ENCODE assay signal across 9 cellular contexts in genomic region chr5:141598389-141599360, GRCh38. TPM values are rescaled to one million over a fixed set of nuclear protein-coding genes. Genes with fewer than 3 reads are reported as not detected.
A peak's percentile ranks its signal among the peaks of the same experiment; 100 is the strongest.
DNase-seq lines count a peak whose midpoint lies in the region; ATAC-seq, FAIRE-seq and TF ChIP-seq lines count a peak whose summit lies in the region.
"Had no signal": no experiment of that assay in that cellular context is flagged by ENCODE, and none has a peak within 500 bp of the region (broad histone marks: within the 10 kb centered on the region; RNA-seq: fewer than 3 reads in every experiment).

No MANE protein-coding gene starts in this region.

- intact Hi-C loops in natural killer cell (cut with micrococcal nuclease), result no loop called here

- H3K4me1 Mint-ChIP-seq in chondrocyte (ENCODE audit: low read depth) (peaks cover 11% of the 10 kb centered on the region), natural killer cell (peaks cover 70 to 75% of the 10 kb centered on the region in 2 donors), type B pancreatic cell (ENCODE audit: unreplicated experiment) (no peaks in the 10 kb centered on the region)

- H3K4me3 Mint-ChIP-seq in chondrocyte (ENCODE audit: unreplicated experiment), result no peak overlapping the region
- H3K4me3 Mint-ChIP-seq in natural killer cell, result peak overlapping the region; percentile 62
- no peak overlapping the region for H3K4me3 Mint-ChIP-seq in type B pancreatic cell

- H3K27me3 Mint-ChIP-seq in chondrocyte (ENCODE audit: low read depth) (no peaks in the 10 kb centered on the region), natural killer cell (ENCODE audit: low read depth in 2 of 2) (no peaks in the 10 kb centered on the region), type B pancreatic cell (no peaks in the 10 kb centered on the region)

- H3K27ac Mint-ChIP-seq in chondrocyte (ENCODE audit: unreplicated experiment) (peak overlapping the region; percentile 54), natural killer cell (peak overlapping the region; percentile 95 to 96), type B pancreatic cell (no peak overlapping the region)

- H3K9me3 Mint-ChIP-seq in chondrocyte (ENCODE audit: low read depth) (no peaks in the 10 kb centered on the region), natural killer cell (no peaks in the 10 kb centered on the region), type B pancreatic cell (no peaks in the 10 kb centered on the region)

- TF ChIP-seq CTCF in chondrocyte (IDR thresholded peaks at IDR 0.05), result no peak
- TF ChIP-seq CTCF in natural killer cell (IDR thresholded peaks at IDR 0.05), result no peak
- TF ChIP-seq CTCF in type B pancreatic cell (conservative IDR thresholded peaks at IDR 0.05), result no peak

- TF ChIP-seq POLR2A in GM12891 (IDR thresholded peaks at IDR 0.05; ENCODE audit: low read depth, low read length), result no peak

- peak; percentile 65 for FAIRE-seq in GM12891 (lab: Jason Lieb, UNC)

- no peaks in the 10 kb centered on the region for H3K36me3 Mint-ChIP-seq in chondrocyte (ENCODE audit: low read depth)
- no peaks in the 10 kb centered on the region for H3K36me3 Mint-ChIP-seq in natural killer cell
- peaks cover 7% of the 10 kb centered on the region for H3K36me3 Mint-ChIP-seq in type B pancreatic cell

- ATAC-seq in HG03432 (IDR thresholded peaks at IDR 0.05; ENCODE audit: unreplicated experiment) (peak; percentile 43), natural killer cell (peak; percentile 59 to 66 (median 62)), HG03280 (IDR thresholded peaks at IDR 0.05; ENCODE audit: unreplicated experiment) (no peak), GM19463 (IDR thresholded peaks at IDR 0.05; ENCODE audit: unreplicated experiment) (no peak)

- DNase-seq in GM12891 (ENCODE audit: insufficient read length, low spot score), result no peak
- DNase-seq in chondrocyte (ENCODE audit: low spot score), result no peak
- no peak for DNase-seq in natural killer cell
- DNase-seq in COLO829 (ENCODE audit: low spot score), result no peak
- DNase-seq in type B pancreatic cell (ENCODE audit: extremely low spot score, unreplicated experiment), result no peak
- DNase-seq: SIG-M5 had no signal

TF ChIP-seq in GM12891, 5 proteins besides CTCF, POLR2A, EP300 and RAD21:
- TF ChIP-seq SPI1 (IDR thresholded peaks at IDR 0.05; ENCODE audit: low read depth, low read length), result no peak
- no peak for TF ChIP-seq POU2F2 (IDR thresholded peaks at IDR 0.05; ENCODE audit: low read depth, low read length)
- no peak for TF ChIP-seq POLR2AphosphoS5 (IDR thresholded peaks at IDR 0.05; ENCODE audit: low read depth, low read length)
- no peak for TF ChIP-seq TAF1 (IDR thresholded peaks at IDR 0.05; ENCODE audit: low read depth, low read length)
- no peak for TF ChIP-seq PAX5 (IDR thresholded peaks at IDR 0.05; ENCODE audit: insufficient read depth, low read length, severe bottlenecking)

RNA-seq across cellular contexts. Expression of gene DIAPH1, which starts 20.1 kb away (rescaled TPM):
- polyA plus RNA-seq in GM12891 (2012; ENCODE audit: low read depth, missing spikeins), result 71.9 TPM
- total RNA-seq in chondrocyte (44.1 to 56.2 TPM (median 44.9 TPM) in 3 replicates), natural killer cell (100 to 1,000 TPM; 410 to 456 (median 419) TPM), type B pancreatic cell (ENCODE audit: low replicate concordance) (79.6 and 103 TPM in 2 replicates)

RNA-seq across cellular contexts. Expression of gene HDAC3, which starts 38.0 kb away (rescaled TPM):
- polyA plus RNA-seq in GM12891 (2012; ENCODE audit: low read depth, missing spikeins), result 69.9 TPM
- 46.5 to 55.4 TPM (median 47.8 TPM) in 3 replicates for total RNA-seq in chondrocyte
- total RNA-seq in natural killer cell, result 10 to 100 TPM; 66.0 to 85.7 (median 74.7) TPM
- total RNA-seq in type B pancreatic cell (ENCODE audit: low replicate concordance), result 65.8 and 87.8 TPM in 2 replicates

RNA-seq across cellular contexts. Expression of gene RELL2, which starts 38.1 kb away (rescaled TPM):
- 3.8 TPM for polyA plus RNA-seq in GM12891 (2012; ENCODE audit: low read depth, missing spikeins)
- total RNA-seq in chondrocyte, result 2.9 to 6.1 TPM (median 5.2 TPM) in 3 replicates
- total RNA-seq in natural killer cell, result 1 to 10 TPM; 5.7 to 6.6 (median 6.1) TPM
- 6.9 and 8.1 TPM in 2 replicates for total RNA-seq in type B pancreatic cell (ENCODE audit: low replicate concordance)

RNA-seq across cellular contexts. Expression of gene FCHSD1, which starts 52.5 kb away (rescaled TPM):
- polyA plus RNA-seq in GM12891 (2012; ENCODE audit: low read depth, missing spikeins), result 17.5 TPM
- total RNA-seq in chondrocyte (16.4 to 29.8 TPM (median 24.7 TPM) in 3 replicates), natural killer cell (100 to 1,000 TPM; 134 to 155 (median 147) TPM), type B pancreatic cell (ENCODE audit: low replicate concordance) (28.5 and 29.4 TPM in 2 replicates)

Comparison
In these comparisons a context has a peak if more than half of its experiments do, and no peak if none do; other contexts are left out.
1. ATAC-seq: peak in HG03432 (single experiment) and natural killer cell (3 of 3); none in HG03280 (single experiment) and GM19463 (single experiment).